21 cellular contexts compared by ENCODE assay signal in genomic region chr3:127961124-127961523, GRCh38. TPM values are rescaled to one million over a fixed set of nuclear protein-coding genes. Genes with fewer than 3 reads are reported as not detected.
"Had no signal": no experiment of that assay in that cellular context is flagged by ENCODE, and none has a peak within 500 bp of the region (broad histone marks: within the 10 kb centered on the region; RNA-seq: fewer than 3 reads in every experiment).

No MANE protein-coding gene starts in this region.

- H3K36me3 ChIP-seq: thyroid gland, upper lobe of right lung had no signal

- H3K9me3 ChIP-seq: thyroid gland, upper lobe of right lung had no signal

- H2AFZ ChIP-seq: parathyroid adenoma had no signal

- H3K27me3 ChIP-seq: thyroid gland, upper lobe of right lung had no signal

- H3K9me3 Mint-ChIP-seq: activated CD4-positive, alpha-beta memory T cell treated with anti-CD3 and anti-CD28 coated beads for 36 hours; activated naive CD8-positive, alpha-beta T cell treated with anti-CD3 and anti-CD28 coated beads for 36 hours; memory B cell had no signal

- H3K9ac ChIP-seq: parathyroid adenoma had no signal

- H3K4me1 ChIP-seq: parathyroid adenoma, upper lobe of right lung had no signal

- H3K27ac Mint-ChIP-seq: activated CD4-positive, alpha-beta memory T cell treated with anti-CD3 and anti-CD28 coated beads for 36 hours; activated naive CD8-positive, alpha-beta T cell treated with anti-CD3 and anti-CD28 coated beads for 36 hours; dendritic cell treated with granulocyte-macrophage colony-stimulating factor and Interleukin-4, amounts not matched to agents 40 ng/mL and 50 ng/mL, for 4 days; memory B cell had no signal

- DNase-seq: activated CD4-positive, alpha-beta memory T cell treated with anti-CD3 and anti-CD28 coated beads for 36 hours; activated CD4-positive, alpha-beta T cell treated with anti-CD3 and anti-CD28 coated beads for 48 hours; activated naive CD4-positive, alpha-beta T cell treated with Interleukin-2 at 50 U/mL for 16 hours; activated naive CD8-positive, alpha-beta T cell treated with anti-CD3 and anti-CD28 coated beads for 36 hours; activated T-cell treated with anti-CD3 and anti-CD28 coated beads, Interleukin-2, amount 50 U/mL, for 48 hours; effector CD4-positive, alpha-beta T cell; stimulated activated CD4-positive, alpha-beta T cell treated with anti-CD3 and anti-CD28 coated beads, Interleukin-4, amount 100 ng/mL, for 24 hours; stimulated activated naive CD4-positive, alpha-beta T cell treated with Interleukin-2 at 50 U/mL for 16 hours; substantia nigra; thyroid gland; upper lobe of right lung had no signal

- H3K4me3 Mint-ChIP-seq: activated CD4-positive, alpha-beta memory T cell treated with anti-CD3 and anti-CD28 coated beads for 36 hours; activated naive CD8-positive, alpha-beta T cell treated with anti-CD3 and anti-CD28 coated beads for 36 hours; dendritic cell treated with granulocyte-macrophage colony-stimulating factor and Interleukin-4, amounts not matched to agents 40 ng/mL and 50 ng/mL, for 4 days; memory B cell had no signal

- H3K27ac ChIP-seq: parathyroid adenoma, thyroid gland, upper lobe of right lung had no signal

- H3K4me3 ChIP-seq: thyroid gland, upper lobe of right lung had no signal

- H3K36me3 Mint-ChIP-seq: activated CD4-positive, alpha-beta memory T cell treated with anti-CD3 and anti-CD28 coated beads for 36 hours; activated naive CD8-positive, alpha-beta T cell treated with anti-CD3 and anti-CD28 coated beads for 36 hours; memory B cell had no signal

- H3K79me2 ChIP-seq: parathyroid adenoma had no signal

RNA-seq across cellular contexts. Expression of gene KBTBD12, which starts 46.1 kb away (rescaled TPM):
- total RNA-seq: activated CD4-positive, alpha-beta memory T cell treated with anti-CD3 and anti-CD28 coated beads for 36 hours; activated naive CD8-positive, alpha-beta T cell treated with anti-CD3 and anti-CD28 coated beads for 36 hours; astrocyte; chondrocyte; fibroblast of lung; glomerular endothelial cell; mononuclear cell; T-helper 2 cell treated with Interferon-gamma antibody and Interleukin-4, amounts not matched to agents 100 ng/mL and 5 ng/mL, for 36 hours had no signal
- polyA plus RNA-seq: fibroblast of lung, neural cell had no signal
